ENCODE assay signal across 14 cellular contexts in genomic region chr10:84783909-84784308, GRCh38.
DNase-seq lines count a peak whose midpoint lies in the region; ATAC-seq, FAIRE-seq and TF ChIP-seq lines count a peak whose summit lies in the region.
"Had no signal": no experiment of that assay in that cellular context is flagged by ENCODE, and none has a peak within 500 bp of the region (broad histone marks: within the 10 kb centered on the region; RNA-seq: fewer than 3 reads in every experiment).

No MANE protein-coding gene starts in this region.

- POLR2A ChIA-PET in H1 (lab: Charles Lee; ENCODE audit: partially characterized antibody) (no interaction called here), Caco-2 (lab: Charles Lee) (no interaction called here), HEK293T (lab: Yijun Ruan, JAX) (no interaction called here)

- no peak for FAIRE-seq in H1 (lab: Jason Lieb, UNC)
- FAIRE-seq: RCC 7860 had no signal

- peak overlapping the region; percentile 86; the same call in 1 of the 2 replicates for H2AFZ ChIP-seq in GM23338
- 0 out of 2 replicates have a peak overlapping the region, but pooled peaks have one; percentile 93 for H2AFZ ChIP-seq in H1 (ENCODE audit: low read length)

- no peak for TF ChIP-seq CTCF in GM23338 (conservative IDR thresholded peaks at IDR 0.05; ENCODE audit: low read depth in 2 of 2)
- no peak for TF ChIP-seq CTCF in H1 (IDR thresholded peaks at IDR 0.05; ENCODE audit: control extremely low read depth in 1 of 3, insufficient read depth in 1 of 3, low read depth in 1 of 3, low read length in 3 of 3)
- no peak for TF ChIP-seq CTCF in Caco-2 (IDR thresholded peaks at IDR 0.05; ENCODE audit: insufficient read depth in 1 of 2, low read depth in 1 of 2, low read length in 1 of 2, severe bottlenecking in 1 of 2, unreplicated experiment in 1 of 2)

- H3K27me3 Mint-ChIP-seq in GM23338 (ENCODE audit: insufficient read depth, low read depth, poor library complexity) (peaks cover 5% of the 10 kb centered on the region), Caco-2 (ENCODE audit: insufficient read depth, unreplicated experiment) (no peaks in the 10 kb centered on the region)

- no peaks in the 10 kb centered on the region for H3K4me1 ChIP-seq in GM23338 (ENCODE audit: insufficient read depth)
- H3K4me1 ChIP-seq in H1 (replicated peaks in 1 of 4; ENCODE audit: control insufficient read depth in 3 of 4, insufficient read depth in 4 of 4, low read length in 3 of 4): peaks cover 0 to 3% (median 0%) of the 10 kb centered on the region in 4 experiments; a peak in 2 of 7 replicates
- H3K4me1 ChIP-seq in mesendoderm (ENCODE audit: control insufficient read depth, low read depth, low read length): no peaks in the 10 kb centered on the region
- peaks cover 15% of the 10 kb centered on the region for H3K4me1 ChIP-seq in Caco-2

- H3F3A ChIP-seq in GM23338 (replicated peaks; ENCODE audit: low read depth): no peaks in the 10 kb centered on the region

- H4K8ac ChIP-seq in H1 (ENCODE audit: extremely low read depth, insufficient read depth, low read length) (no peak overlapping the region; the same call in 1 of the 2 replicates), mesendoderm (ENCODE audit: low read depth, low read length) (no peak overlapping the region)

- peak; percentile 31 for DNase-seq in NCI-H146 (lab: John Stamatoyannopoulos, UW)
- DNase-seq in NCI-H146 treated with DMSO at 0.1 percent for 48 hours (lab: John Stamatoyannopoulos, UW; ENCODE audit: unreplicated experiment): no peak
- no peak for DNase-seq in GM23338 (ENCODE audit: low spot score)
- no peak for DNase-seq in H1 (ENCODE audit: low read depth in 1 of 2, low spot score in 2 of 2)
- no peak for DNase-seq in mesendoderm
- no peak for DNase-seq in Caco-2
- no peak for DNase-seq in HEK293T (ENCODE audit: extremely low spot score)
- no peak for DNase-seq in NCI-H2227 (lab: John Stamatoyannopoulos, UW; ENCODE audit: unreplicated experiment)
- DNase-seq: HFFc6, NCI-H226, T-cell had no signal

- no peak overlapping the region for H2BK12ac ChIP-seq in H1 (ENCODE audit: low read depth, low read length)

- no peak for TF ChIP-seq RAD21 in H1 (IDR thresholded peaks at IDR 0.05 in 1 of 2, conservative IDR thresholded peaks at IDR 0.05 in 1 of 2; ENCODE audit: low read depth in 2 of 2, low read length in 2 of 2)

- H3K4me3 ChIP-seq in GM23338: no peak overlapping the region
- H3K4me3 ChIP-seq in H1 (ENCODE audit: extremely low read depth in 1 of 4, insufficient read depth in 2 of 4, low read depth in 3 of 4, low read length in 4 of 4): no peak overlapping the region
- H3K4me3 ChIP-seq in mesendoderm (ENCODE audit: low read length): no peak overlapping the region
- H3K4me3 ChIP-seq in Caco-2 (ENCODE audit: low read depth, low read length): no peak overlapping the region

- no peak overlapping the region for H3K23ac ChIP-seq in H1 (ENCODE audit: insufficient read length)
- no peak overlapping the region for H3K23ac ChIP-seq in mesendoderm (ENCODE audit: low read length)

- H3K4me1 Mint-ChIP-seq in GM23338: peaks cover 2% of the 10 kb centered on the region; the same call in 1 of the 3 replicates
- H3K4me1 Mint-ChIP-seq in Caco-2 (ENCODE audit: low read depth, unreplicated experiment): peaks cover 15% of the 10 kb centered on the region
- H3K4me1 Mint-ChIP-seq: B cell, T-cell had no signal

- H3K9me3 ChIP-seq in H1 (ENCODE audit: insufficient read depth in 2 of 2, low read depth in 1 of 2, low read length in 1 of 2): peaks cover 0 to 2% of the 10 kb centered on the region in 2 experiments; a peak in 1 of 4 replicates
- no peaks in the 10 kb centered on the region for H3K9me3 ChIP-seq in Caco-2

- H3K18ac ChIP-seq in H1 (ENCODE audit: extremely low read depth, low read length): no peak overlapping the region
- peak overlapping the region; percentile 29 for H3K18ac ChIP-seq in mesendoderm (ENCODE audit: low read length)

- no TSS peak for BruUV-seq in Caco-2 (replicated peaks; lab: Mats Ljungman, UMichigan)

- H2BK120ac ChIP-seq in H1 (replicated peaks; ENCODE audit: low read depth, low read length): no peak overlapping the region
- no peak overlapping the region for H2BK120ac ChIP-seq in mesendoderm (ENCODE audit: low read depth, low read length)

- H3K27me3 ChIP-seq in GM23338 (ENCODE audit: insufficient read depth) (no peaks in the 10 kb centered on the region), H1 (replicated peaks in 1 of 4; ENCODE audit: control insufficient read depth in 3 of 4, extremely low read depth in 1 of 4, insufficient read depth in 3 of 4, low read length in 3 of 4) (no peaks in the 10 kb centered on the region), mesendoderm (ENCODE audit: insufficient read depth, low read length, poor library complexity) (no peaks in the 10 kb centered on the region), Caco-2 (replicated peaks; ENCODE audit: control insufficient read depth, insufficient read depth, low read length) (no peaks in the 10 kb centered on the region; the same call in 1 of the 2 replicates)

- H3K56ac ChIP-seq in H1 (replicated peaks; ENCODE audit: insufficient read length, low read depth, low read length) (no peak overlapping the region), mesendoderm (ENCODE audit: low read length) (no peak overlapping the region)

- H4K91ac ChIP-seq in H1 (replicated peaks; ENCODE audit: insufficient read length, low read length): no peak overlapping the region

- CTCF ChIA-PET in H1 (lab: Charles Lee; ENCODE audit: partially characterized antibody) (interaction anchor here (0.6 to 2.3 kb wide), 17 partner anchors 18 to 533 kb away, joined by 3 to 7 read pairs (median 4); no protein-coding TSS in a partner anchor), Caco-2 (lab: Charles Lee) (interaction anchor here (0.6 kb wide), 1 partner anchor 245 kb away, joined by 3 read pairs; no protein-coding TSS in a partner anchor), HEK293T (lab: Yijun Ruan, JAX) (interaction anchor here (0.7 kb wide), 1 partner anchor 1407 kb away, joined by 3 read pairs; no protein-coding TSS in a partner anchor)

- intact Hi-C loops in Caco-2 (cut with micrococcal nuclease; ENCODE audit: unreplicated experiment): loop anchor here (1.0 kb wide), 2 partner anchors 36 to 171 kb away; no protein-coding TSS in a partner anchor

- H3K27ac Mint-ChIP-seq in GM23338: no peak overlapping the region
- H3K27ac Mint-ChIP-seq in Caco-2 (ENCODE audit: unreplicated experiment): no peak overlapping the region
- H3K27ac Mint-ChIP-seq: B cell, HFFc6, T-cell had no signal

- no peak overlapping the region for H3K9ac ChIP-seq in H1 (replicated peaks in 1 of 4; ENCODE audit: extremely low read depth in 1 of 4, low read depth in 3 of 4, low read length in 3 of 4)
- H3K9ac ChIP-seq in mesendoderm (ENCODE audit: low read length): no peak overlapping the region

- no peak overlapping the region for H3K27ac ChIP-seq in GM23338 (ENCODE audit: low read depth)
- no peak overlapping the region for H3K27ac ChIP-seq in H1 (ENCODE audit: low read depth, low read length)
- no peak overlapping the region for H3K27ac ChIP-seq in mesendoderm (ENCODE audit: low read depth, low read length)

- H3K14ac ChIP-seq in H1 (ENCODE audit: insufficient read length): no peak overlapping the region

- H2BK5ac ChIP-seq in H1 (ENCODE audit: low read depth, low read length) (no peak overlapping the region), mesendoderm (ENCODE audit: low read length) (no peak overlapping the region)

- H4K20me1 ChIP-seq in GM23338 (replicated peaks; ENCODE audit: insufficient read depth) (no peaks in the 10 kb centered on the region), H1 (replicated peaks in 1 of 2; ENCODE audit: control insufficient read depth in 1 of 2, insufficient read depth in 2 of 2, low read length in 2 of 2) (no peaks in the 10 kb centered on the region)

- H2AK5ac ChIP-seq in H1 (ENCODE audit: low read depth, low read length) (no peak overlapping the region), mesendoderm (ENCODE audit: low read length) (no peak overlapping the region)

- no peak overlapping the region for H2BK20ac ChIP-seq in H1 (ENCODE audit: low read length)

- no peak overlapping the region for H3K4me3 Mint-ChIP-seq in GM23338
- no peak overlapping the region for H3K4me3 Mint-ChIP-seq in Caco-2 (ENCODE audit: unreplicated experiment)
- H3K4me3 Mint-ChIP-seq: B cell, HFFc6, T-cell had no signal

- TF ChIP-seq EP300 in H1 (IDR thresholded peaks at IDR 0.05; ENCODE audit: borderline replicate concordance in 1 of 2, low read depth in 2 of 2, low read length in 2 of 2): no peak

- H3K9me2 ChIP-seq in GM23338 (ENCODE audit: insufficient read depth): no peaks in the 10 kb centered on the region

- H2BK15ac ChIP-seq in H1 (ENCODE audit: low read length) (no peak overlapping the region), mesendoderm (replicated peaks; ENCODE audit: low read depth) (no peak overlapping the region)

- H3K4me2 ChIP-seq in GM23338 (no peak overlapping the region), H1 (ENCODE audit: insufficient read depth in 1 of 2, low read depth in 2 of 2, low read length in 2 of 2) (no peak overlapping the region), mesendoderm (ENCODE audit: low read length) (no peak overlapping the region)

- no peak for TF ChIP-seq POLR2A in H1 (IDR thresholded peaks at IDR 0.05; ENCODE audit: control extremely low read depth in 1 of 2, low read depth in 2 of 2, low read length in 2 of 2)

- no peak overlapping the region for H4K5ac ChIP-seq in H1 (ENCODE audit: insufficient read length, low read depth, low read length)
- H4K5ac ChIP-seq in mesendoderm (ENCODE audit: low read length): no peak overlapping the region

- no peaks in the 10 kb centered on the region for H3K36me3 ChIP-seq in GM23338 (ENCODE audit: insufficient read depth)
- no peaks in the 10 kb centered on the region for H3K36me3 ChIP-seq in H1 (ENCODE audit: control insufficient read depth in 2 of 4, insufficient read depth in 4 of 4, low read length in 3 of 4)
- no peaks in the 10 kb centered on the region for H3K36me3 ChIP-seq in mesendoderm (ENCODE audit: control insufficient read depth, insufficient read depth, low read length)
- no peaks in the 10 kb centered on the region for H3K36me3 ChIP-seq in Caco-2 (ENCODE audit: control insufficient read depth, insufficient read depth, low read length)

- H3K4ac ChIP-seq in H1 (replicated peaks; ENCODE audit: insufficient read length, low read depth, low read length) (no peak overlapping the region), mesendoderm (ENCODE audit: low read depth, low read length) (peak overlapping the region; percentile 73)

- ATAC-seq in GM23338: peak; percentile 54
- ATAC-seq: SK-N-SH treated with all-trans-retinoic acid at 6 μM for 48 hours, T-cell had no signal

- peaks cover 5% of the 10 kb centered on the region; the same call in 1 of the 3 replicates for H3K36me3 Mint-ChIP-seq in GM23338 (ENCODE audit: low read depth)
- no peaks in the 10 kb centered on the region for H3K36me3 Mint-ChIP-seq in Caco-2 (ENCODE audit: insufficient read depth, unreplicated experiment)
- H3K36me3 Mint-ChIP-seq: T-cell had no signal

- no peaks in the 10 kb centered on the region for H3K23me2 ChIP-seq in H1 (ENCODE audit: low read depth, low read length)

- H3K79me1 ChIP-seq in H1 (ENCODE audit: low read depth, low read length) (no peaks in the 10 kb centered on the region), mesendoderm (ENCODE audit: low read length) (no peaks in the 10 kb centered on the region)

- H3K9me3 Mint-ChIP-seq in GM23338: peaks cover 8% of the 10 kb centered on the region
- H3K9me3 Mint-ChIP-seq in Caco-2 (ENCODE audit: unreplicated experiment): no peaks in the 10 kb centered on the region

- H3K79me2 ChIP-seq in GM23338 (replicated peaks; ENCODE audit: insufficient read depth): no peaks in the 10 kb centered on the region
- no peaks in the 10 kb centered on the region for H3K79me2 ChIP-seq in H1 (ENCODE audit: control insufficient read depth in 1 of 2, insufficient read depth in 2 of 2, low read length in 2 of 2)
- no peaks in the 10 kb centered on the region for H3K79me2 ChIP-seq in mesendoderm (ENCODE audit: control insufficient read depth, insufficient read depth, low read length)
